Comparison of ENCODE assay signal across 9 cellular contexts in genomic region chr22:42680648-42681047, GRCh38. TPM values are rescaled to one million over a fixed set of nuclear protein-coding genes. Genes with fewer than 3 reads are reported as not detected.
DNase-seq lines count a peak whose midpoint lies in the region; FAIRE-seq and TF ChIP-seq lines count a peak whose summit lies in the region.
"Had no signal": no experiment of that assay in that cellular context is flagged by ENCODE, and none has a peak within 500 bp of the region (broad histone marks: within the 10 kb centered on the region; RNA-seq: fewer than 3 reads in every experiment).

No MANE protein-coding gene starts in this region.

- H3K9me3 ChIP-seq in endothelial cell of umbilical vein (replicated peaks; ENCODE audit: control insufficient read depth, insufficient read depth, low read length) (no peaks in the 10 kb centered on the region), osteoblast (ENCODE audit: low read depth, low read length) (peaks cover 3% of the 10 kb centered on the region)

- DNase-seq in Daoy (ENCODE audit: low read depth) (peak; percentile 98), NCI-H226 (peak; percentile 66), endothelial cell of umbilical vein (ENCODE audit: low read depth, low spot score) (peak; percentile 82), osteoblast (ENCODE audit: insufficient read length, low spot score, missing footprints) (peak; percentile 97), NCI-H524 treated with DMSO at 0.1 percent for 48 hours (lab: John Stamatoyannopoulos, UW) (no peak), frontal cortex (ENCODE audit: low spot score in 2 of 2) (no peak), GM19238 (ENCODE audit: insufficient read length, low spot score) (no peak)
- DNase-seq in stimulated activated naive CD4-positive, alpha-beta T cell (lab: John Stamatoyannopoulos, UW) = no peak
- DNase-seq: stimulated activated naive CD8-positive, alpha-beta T cell treated with anti-CD3 and anti-CD28 coated beads, Interleukin-15, amount 100 ng/mL, for 72 hours had no signal

- TF ChIP-seq CTCF in endothelial cell of umbilical vein (IDR thresholded peaks at IDR 0.05; ENCODE audit: extremely low read depth in 1 of 2, insufficient read depth in 1 of 2, low read depth in 1 of 2, low read length in 2 of 2) (no peak), osteoblast (IDR thresholded peaks at IDR 0.05; ENCODE audit: extremely low read depth, low read depth, low read length) (no peak)

- peak; percentile 99 for FAIRE-seq in endothelial cell of umbilical vein (lab: Jason Lieb, UNC)
- no peak for FAIRE-seq in frontal cortex (lab: Jason Lieb, UNC)

- H3K36me3 ChIP-seq in endothelial cell of umbilical vein (ENCODE audit: control insufficient read depth in 2 of 2, extremely low read depth in 1 of 2, insufficient read depth in 2 of 2, low read length in 2 of 2) (no peaks in the 10 kb centered on the region), osteoblast (ENCODE audit: insufficient read depth, low read length) (no peaks in the 10 kb centered on the region)

- intact Hi-C loops in endothelial cell of umbilical vein (cut with micrococcal nuclease) = no loop called here

- H3K27me3 ChIP-seq in endothelial cell of umbilical vein (ENCODE audit: control insufficient read depth in 2 of 2, insufficient read depth in 2 of 2, low read length in 2 of 2) (no peaks in the 10 kb centered on the region), osteoblast (ENCODE audit: insufficient read depth, low read length) (no peaks in the 10 kb centered on the region)

- dilution Hi-C loops in endothelial cell of umbilical vein (cut with MboI; ENCODE audit: extremely low pct_ligation_motif_present, low sequenced_read_pairs) = no loop called here

- H3K9me1 ChIP-seq in endothelial cell of umbilical vein (replicated peaks; ENCODE audit: control insufficient read depth, extremely low read depth, insufficient read depth, low read length) = no peaks in the 10 kb centered on the region

- BruUV-seq in endothelial cell of umbilical vein (replicated peaks; lab: Mats Ljungman, UMichigan) = no TSS peak

- H3K4me3 ChIP-seq in endothelial cell of umbilical vein (replicated peaks in 1 of 3; ENCODE audit: insufficient read depth in 1 of 3, low read depth in 1 of 3, low read length in 3 of 3) = no peak overlapping the region
- H3K4me3 ChIP-seq in osteoblast (ENCODE audit: insufficient read depth, low read length) = peak overlapping the region; percentile 14

- CTCF ChIA-PET in endothelial cell of umbilical vein (lab: Charles Lee) = interaction anchor here (0.7 to 1.6 kb wide), 5 partner anchors 17 to 227 kb away, joined by 3 to 5 read pairs (median 3); no protein-coding TSS in a partner anchor

- H3K4me2 ChIP-seq in endothelial cell of umbilical vein (ENCODE audit: insufficient read depth, low read length) (no peak overlapping the region), osteoblast (ENCODE audit: insufficient read depth, low read length) (peak overlapping the region; percentile 56)

- POLR2A ChIA-PET in endothelial cell of umbilical vein (lab: Charles Lee) = interaction anchor here (0.7 kb wide), 1 partner anchor 505 kb away, joined by 4 read pairs; no protein-coding TSS in a partner anchor

- H3K9ac ChIP-seq in endothelial cell of umbilical vein (replicated peaks; ENCODE audit: extremely low read depth, insufficient read depth, low read length) = peak overlapping the region; percentile 7

- H3K27ac ChIP-seq in endothelial cell of umbilical vein (ENCODE audit: insufficient read depth, low read depth, low read length) = peak overlapping the region; percentile 82
- peak overlapping the region; percentile 91 for H3K27ac ChIP-seq in osteoblast (ENCODE audit: low read depth, low read length)

- H4K20me1 ChIP-seq in endothelial cell of umbilical vein (replicated peaks; ENCODE audit: control insufficient read depth, extremely low read depth, insufficient read depth, low read length) (no peaks in the 10 kb centered on the region), osteoblast (ENCODE audit: insufficient read depth, low read length) (no peaks in the 10 kb centered on the region)

- H3K79me2 ChIP-seq in endothelial cell of umbilical vein (ENCODE audit: control insufficient read depth, insufficient read depth, low read length) (no peaks in the 10 kb centered on the region), osteoblast (ENCODE audit: insufficient read depth, low read length) (no peaks in the 10 kb centered on the region)

- no peak for TF ChIP-seq POLR2A in endothelial cell of umbilical vein (IDR thresholded peaks at IDR 0.05; ENCODE audit: low read depth, low read length)

- H2AFZ ChIP-seq in endothelial cell of umbilical vein (ENCODE audit: low read depth, low read length) (peak overlapping the region; percentile 4), osteoblast (ENCODE audit: low read length) (peak overlapping the region; percentile 36)

- H3K4me1 ChIP-seq in endothelial cell of umbilical vein (ENCODE audit: control insufficient read depth, extremely low read depth, insufficient read depth, low read length) (peaks cover 27% of the 10 kb centered on the region), osteoblast (ENCODE audit: insufficient read depth, low read length) (peaks cover 43% of the 10 kb centered on the region)

TF ChIP-seq in endothelial cell of umbilical vein, 7 proteins besides CTCF, POLR2A, EP300 and RAD21:
- TF ChIP-seq MAX (IDR thresholded peaks at IDR 0.05; ENCODE audit: insufficient read depth, insufficient read length) = no peak
- TF ChIP-seq JUN (IDR thresholded peaks at IDR 0.05; ENCODE audit: borderline replicate concordance, insufficient read depth, insufficient read length, low read depth) = peak; percentile 90
- no peak for TF ChIP-seq MYC (IDR thresholded peaks at IDR 0.05; ENCODE audit: low read depth, low read length)
- peak; percentile 98 for TF ChIP-seq FOS (IDR thresholded peaks at IDR 0.05; ENCODE audit: borderline replicate concordance, insufficient read depth, low read length)
- TF ChIP-seq GATA2 (IDR thresholded peaks at IDR 0.05; ENCODE audit: insufficient read depth, insufficient read length, low read depth, low read length) = no peak
- peak; percentile 87 for TF ChIP-seq POLR2AphosphoS5 (IDR thresholded peaks at IDR 0.05; ENCODE audit: insufficient read depth, low read depth, low read length)

RNA-seq across cellular contexts. Expression of gene CYB5R3, which starts 31.5 kb away (rescaled TPM):
- 34.8 and 41.4 TPM in 2 replicates for total RNA-seq in Daoy (2014; rRNA removed; shearing (Covaris generic))
- total RNA-seq in endothelial cell of umbilical vein = 217 and 232 TPM in 2 replicates
- polyA plus RNA-seq in endothelial cell of umbilical vein = 263 and 329 TPM in 2 replicates
- polyA plus RNA-seq in endothelial cell of umbilical vein (2011; cell fraction: cytosol; rRNA removed) = 162 and 165 TPM in 2 replicates
- 58.9 and 72.2 TPM in 2 replicates for polyA plus RNA-seq in endothelial cell of umbilical vein (2011; cell fraction: nucleus; rRNA removed)
- 182 and 240 TPM in 2 replicates for polyA plus RNA-seq in endothelial cell of umbilical vein (2012)
- polyA minus RNA-seq in endothelial cell of umbilical vein = 143 and 163 TPM in 2 replicates
- 38.1 TPM for polyA minus RNA-seq in endothelial cell of umbilical vein (2011; cell fraction: cytosol; rRNA and poly(A)+ RNA removed)
- polyA minus RNA-seq in endothelial cell of umbilical vein (2011; cell fraction: nucleus; rRNA and poly(A)+ RNA removed) = 26.6 and 41.3 TPM in 2 replicates
- 84.3 and 86.9 TPM in 2 replicates for total RNA-seq in osteoblast
- total RNA-seq in frontal cortex = 11.8 TPM

RNA-seq across cellular contexts. Expression of gene A4GALT, which starts 40.0 kb away (rescaled TPM):
- total RNA-seq in Daoy (2014; rRNA removed; shearing (Covaris generic)) = 3.5 and 5.6 TPM in 2 replicates
- total RNA-seq in endothelial cell of umbilical vein (18.8 and 20.7 TPM in 2 replicates), osteoblast (19.9 and 24.2 TPM in 2 replicates), frontal cortex (0.41 TPM)
- 5.4 and 8.7 TPM in 2 replicates for polyA plus RNA-seq in endothelial cell of umbilical vein
- 3.1 and 5.6 TPM in 2 replicates for polyA plus RNA-seq in endothelial cell of umbilical vein (2011; cell fraction: cytosol; rRNA removed)
- polyA plus RNA-seq in endothelial cell of umbilical vein (2011; cell fraction: nucleus; rRNA removed) = 4.2 and 4.4 TPM in 2 replicates
- polyA plus RNA-seq in endothelial cell of umbilical vein (2012) = 9.8 and 17.1 TPM in 2 replicates
- polyA minus RNA-seq in endothelial cell of umbilical vein = 2.4 and 3.9 TPM in 2 replicates
- 9.6 TPM for polyA minus RNA-seq in endothelial cell of umbilical vein (2011; cell fraction: cytosol; rRNA and poly(A)+ RNA removed)
- polyA minus RNA-seq in endothelial cell of umbilical vein (2011; cell fraction: nucleus; rRNA and poly(A)+ RNA removed) = 2.4 and 5.2 TPM in 2 replicates

RNA-seq across cellular contexts. Expression of gene ATP5MGL, which starts 40.2 kb away (rescaled TPM):
- total RNA-seq in Daoy (2014; rRNA removed; shearing (Covaris generic)) = not detected in 2 replicates
- total RNA-seq in endothelial cell of umbilical vein = 1.0 and 1.2 TPM in 2 replicates
- polyA plus RNA-seq in endothelial cell of umbilical vein = 0.11 TPM in 1 of 2 replicates, not detected in the other
- polyA plus RNA-seq in endothelial cell of umbilical vein (2011; cell fraction: cytosol; rRNA removed) = not detected in 2 replicates
- polyA plus RNA-seq in endothelial cell of umbilical vein (2011; cell fraction: nucleus; rRNA removed) = 0.67 and 0.74 TPM in 2 replicates
- polyA plus RNA-seq in endothelial cell of umbilical vein (2012) = not detected in 2 replicates
- 1.5 and 2.1 TPM in 2 replicates for polyA minus RNA-seq in endothelial cell of umbilical vein
- not detected for polyA minus RNA-seq in endothelial cell of umbilical vein (2011; cell fraction: cytosol; rRNA and poly(A)+ RNA removed)
- polyA minus RNA-seq in endothelial cell of umbilical vein (2011; cell fraction: nucleus; rRNA and poly(A)+ RNA removed) = 2.2 and 2.6 TPM in 2 replicates
- total RNA-seq in osteoblast = 0.72 and 1.2 TPM in 2 replicates
- total RNA-seq in frontal cortex = 0.82 TPM

Comparison
In these comparisons a context has a peak if more than half of its experiments do, and no peak if none do; other contexts are left out.
1. DNase-seq: peak in Daoy (single experiment), NCI-H226 (single experiment), endothelial cell of umbilical vein (single experiment) and osteoblast (single experiment); none in NCI-H524 treated with DMSO at 0.1 percent for 48 hours (single experiment), stimulated activated naive CD4-positive, alpha-beta T cell (0 of 6), frontal cortex (0 of 2) and GM19238 (single experiment).